In the genomic region with DNA sequence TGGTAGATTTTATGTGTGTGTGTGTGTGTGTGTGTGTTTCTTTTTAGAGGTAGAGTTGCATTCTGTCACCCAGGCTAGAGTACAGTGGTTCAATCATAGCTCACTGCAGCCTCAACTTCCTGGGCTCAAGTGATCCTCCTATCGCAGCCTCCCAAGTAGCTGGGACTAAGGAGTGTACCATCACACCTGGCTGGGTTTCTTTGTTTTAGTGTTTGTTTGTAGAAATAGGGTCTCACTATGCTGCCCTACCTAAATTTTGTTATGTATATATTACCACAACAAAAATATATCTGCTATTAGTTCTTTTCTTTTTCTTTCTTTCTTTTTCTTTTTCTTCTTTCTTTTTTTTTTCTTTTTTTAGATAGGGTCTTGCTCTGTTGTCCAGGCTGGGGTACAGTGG, we compare ENCODE assay signal across 1 cellular context.
A peak's percentile ranks its signal among the peaks of the same experiment; 100 is the strongest.
TF ChIP-seq lines count a peak whose summit lies in the region.

No MANE protein-coding gene starts in this region.

TF ChIP-seq in HepG2, 621 proteins besides CTCF, POLR2A, EP300 and RAD21:
- TF ChIP-seq, protein P1, sequence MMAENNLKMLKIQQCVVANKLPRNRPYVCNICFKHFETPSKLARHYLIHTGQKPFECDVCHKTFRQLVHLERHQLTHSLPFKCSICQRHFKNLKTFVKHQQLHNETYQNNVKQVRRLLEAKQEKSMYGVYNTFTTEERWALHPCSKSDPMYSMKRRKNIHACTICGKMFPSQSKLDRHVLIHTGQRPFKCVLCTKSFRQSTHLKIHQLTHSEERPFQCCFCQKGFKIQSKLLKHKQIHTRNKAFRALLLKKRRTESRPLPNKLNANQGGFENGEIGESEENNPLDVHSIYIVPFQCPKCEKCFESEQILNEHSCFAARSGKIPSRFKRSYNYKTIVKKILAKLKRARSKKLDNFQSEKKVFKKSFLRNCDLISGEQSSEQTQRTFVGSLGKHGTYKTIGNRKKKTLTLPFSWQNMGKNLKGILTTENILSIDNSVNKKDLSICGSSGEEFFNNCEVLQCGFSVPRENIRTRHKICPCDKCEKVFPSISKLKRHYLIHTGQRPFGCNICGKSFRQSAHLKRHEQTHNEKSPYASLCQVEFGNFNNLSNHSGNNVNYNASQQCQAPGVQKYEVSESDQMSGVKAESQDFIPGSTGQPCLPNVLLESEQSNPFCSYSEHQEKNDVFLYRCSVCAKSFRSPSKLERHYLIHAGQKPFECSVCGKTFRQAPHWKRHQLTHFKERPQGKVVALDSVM (CRISPR knock-in tag; IDR thresholded peaks at IDR 0.05), result peak; percentile 58; the same call in 1 of the 2 replicates
- TF ChIP-seq, protein P2, sequence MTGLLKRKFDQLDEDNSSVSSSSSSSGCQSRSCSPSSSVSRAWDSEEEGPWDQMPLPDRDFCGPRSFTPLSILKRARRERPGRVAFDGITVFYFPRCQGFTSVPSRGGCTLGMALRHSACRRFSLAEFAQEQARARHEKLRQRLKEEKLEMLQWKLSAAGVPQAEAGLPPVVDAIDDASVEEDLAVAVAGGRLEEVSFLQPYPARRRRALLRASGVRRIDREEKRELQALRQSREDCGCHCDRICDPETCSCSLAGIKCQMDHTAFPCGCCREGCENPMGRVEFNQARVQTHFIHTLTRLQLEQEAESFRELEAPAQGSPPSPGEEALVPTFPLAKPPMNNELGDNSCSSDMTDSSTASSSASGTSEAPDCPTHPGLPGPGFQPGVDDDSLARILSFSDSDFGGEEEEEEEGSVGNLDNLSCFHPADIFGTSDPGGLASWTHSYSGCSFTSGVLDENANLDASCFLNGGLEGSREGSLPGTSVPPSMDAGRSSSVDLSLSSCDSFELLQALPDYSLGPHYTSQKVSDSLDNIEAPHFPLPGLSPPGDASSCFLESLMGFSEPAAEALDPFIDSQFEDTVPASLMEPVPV (CRISPR knock-in tag; IDR thresholded peaks at IDR 0.05), result no peak
- peak; percentile 91 for TF ChIP-seq ZNF121 (CRISPR knock-in tag; IDR thresholded peaks at IDR 0.05)
